ENCODE assay signal across 8 cellular contexts in genomic region chr19:13099073-13099999, GRCh38. TPM values are rescaled to one million over a fixed set of nuclear protein-coding genes. Genes with fewer than 3 reads are reported as not detected.
DNase-seq lines count a peak whose midpoint lies in the region; ATAC-seq and TF ChIP-seq lines count a peak whose summit lies in the region.

No MANE protein-coding gene starts in this region.

- POLR2A ChIA-PET in AG04450 (lab: Yijun Ruan, JAX), result no interaction called here
- POLR2A ChIA-PET in naive thymus-derived CD4-positive, alpha-beta T cell (lab: Charles Lee), result interaction anchor here (0.6 to 3.5 kb wide), 12 partner anchors 9 to 1390 kb away, joined by 3 to 19 read pairs (median 5); partner anchors contain the start of genes GCDH, JUNB, NACC1 and TRMT1

- CTCF ChIA-PET in AG04450 (lab: Charles Lee), result no interaction called here
- CTCF ChIA-PET in naive thymus-derived CD4-positive, alpha-beta T cell (lab: Charles Lee), result interaction anchor here (0.8 to 1.8 kb wide), 4 partner anchors 19 to 134 kb away, joined by 3 to 4 read pairs (median 4); partner anchors contain the start of gene NACC1

- TF ChIP-seq POLR2A in thyroid gland (IDR thresholded peaks at IDR 0.05), result peak in 1 of 2 donors; percentile 18

- peaks cover 17 to 64% (median 53%) of the 10 kb centered on the region in 7 donors for H3K4me1 Mint-ChIP-seq in naive thymus-derived CD4-positive, alpha-beta T cell

- peaks cover 6 to 35% (median 16%) of the 10 kb centered on the region in 5 donors for H3K27me3 Mint-ChIP-seq in naive thymus-derived CD4-positive, alpha-beta T cell

- no peak overlapping the region for H3K9ac ChIP-seq in HUES64 (ENCODE audit: low read depth, low read length)

- peak; percentile 66 for ATAC-seq in naive thymus-derived CD4-positive, alpha-beta T cell

- H3K4me3 ChIP-seq in AG04450 (ENCODE audit: low read depth, low read length) (no peak overlapping the region), HUES64 (ENCODE audit: low read length) (peak overlapping the region; percentile 36), thyroid gland (replicated peaks in 1 of 3) (peak overlapping the region in 1 of 3 donors; percentile 24)
- H3K4me3 ChIP-seq in effector memory CD4-positive, alpha-beta T cell (ENCODE audit: insufficient read depth, low read depth, low read length, poor library complexity, severe bottlenecking), result peak overlapping the region; percentile 40
- H3K4me3 ChIP-seq in naive thymus-derived CD4-positive, alpha-beta T cell (ENCODE audit: low read length), result peak overlapping the region; percentile 74

- peak overlapping the region; percentile 80 to 90 (median 86) for H3K4me3 Mint-ChIP-seq in naive thymus-derived CD4-positive, alpha-beta T cell

- intact Hi-C loops in naive thymus-derived CD4-positive, alpha-beta T cell (cut with micrococcal nuclease), result loop anchor here (1.0 to 10.0 kb wide), 6 partner anchors 17 to 307 kb away; partner anchors contain the start of genes IER2 (in 2 of the 2), STX10 (in 2 of the 2), TRMT1 (in 2 of the 2) and DNASE2 (in 1 of the 2)
- intact Hi-C loops in thyroid gland (cut with DNase I), result no loop called here

- H3K9me3 Mint-ChIP-seq in naive thymus-derived CD4-positive, alpha-beta T cell, result peaks cover 0 to 4% (median 0%) of the 10 kb centered on the region in 11 donors

- H3K27ac ChIP-seq in AG04450 (ENCODE audit: low read depth, low read length) (peak overlapping the region; percentile 21), HUES64 (ENCODE audit: low read depth, low read length) (no peak overlapping the region), thyroid gland (peak overlapping the region; percentile 79 to 84 (median 82))
- peak overlapping the region; percentile 85 for H3K27ac ChIP-seq in effector memory CD4-positive, alpha-beta T cell (ENCODE audit: insufficient read depth, low read length, poor library complexity, severe bottlenecking)
- peak overlapping the region; percentile 82 for H3K27ac ChIP-seq in naive thymus-derived CD4-positive, alpha-beta T cell (ENCODE audit: low read depth, low read length)

- H3K4me1 ChIP-seq in HUES64 (ENCODE audit: insufficient read depth, low read length) (peaks cover 9% of the 10 kb centered on the region), thyroid gland (peaks cover 14 to 51% of the 10 kb centered on the region in 2 donors)
- peaks cover 85% of the 10 kb centered on the region for H3K4me1 ChIP-seq in effector memory CD4-positive, alpha-beta T cell (ENCODE audit: control insufficient read depth, insufficient read depth, low read length, poor library complexity, severe bottlenecking)
- peaks cover 70 to 71% of the 10 kb centered on the region in 2 donors for H3K4me1 ChIP-seq in naive thymus-derived CD4-positive, alpha-beta T cell (ENCODE audit: control insufficient read depth in 2 of 2, insufficient read depth in 2 of 2, low read length in 2 of 2)

- DNase-seq in AG04450 (ENCODE audit: low read depth, low spot score) (no peak), thyroid gland (peak; percentile 54 to 60), DMS114 treated with DMSO at 0.1 percent for 48 hours (lab: John Stamatoyannopoulos, UW; ENCODE audit: unreplicated experiment) (no peak), glomerular visceral epithelial cell (ENCODE audit: extremely low spot score) (no peak)
- DNase-seq in activated CD4-positive, alpha-beta T cell treated with anti-CD3 and anti-CD28 coated beads for 48 hours, result peak; percentile 83
- DNase-seq in effector memory CD4-positive, alpha-beta T cell, result peak; percentile 69 to 72 (median 71)
- peak; percentile 67 to 85 (median 81) for DNase-seq in naive thymus-derived CD4-positive, alpha-beta T cell

- H3K36me3 ChIP-seq in HUES64 (ENCODE audit: insufficient read depth, low read length) (no peaks in the 10 kb centered on the region), thyroid gland (peaks cover 0 to 9% of the 10 kb centered on the region in 2 donors)
- H3K36me3 ChIP-seq in effector memory CD4-positive, alpha-beta T cell (ENCODE audit: control insufficient read depth, insufficient read depth, low read length), result no peaks in the 10 kb centered on the region
- no peaks in the 10 kb centered on the region for H3K36me3 ChIP-seq in naive thymus-derived CD4-positive, alpha-beta T cell (ENCODE audit: control insufficient read depth in 2 of 3, insufficient read depth in 3 of 3, low read length in 3 of 3)

- 9% methylated on average over 77 of the region's 77 CpGs for WGBS in HUES64
- 29 to 38% methylated on average over 11 to 15 of the region's 77 CpGs for WGBS in thyroid gland, 2 donors

- H3K9me3 ChIP-seq in AG04450 (ENCODE audit: control insufficient read depth, insufficient read depth, low read length), result peaks cover under 1% of the 10 kb centered on the region; the same call in 1 of the 2 replicates
- no peaks in the 10 kb centered on the region for H3K9me3 ChIP-seq in HUES64 (ENCODE audit: insufficient read depth, low read depth, low read length)
- H3K9me3 ChIP-seq in effector memory CD4-positive, alpha-beta T cell (ENCODE audit: control insufficient read depth, low read length), result no peaks in the 10 kb centered on the region
- H3K9me3 ChIP-seq in naive thymus-derived CD4-positive, alpha-beta T cell (ENCODE audit: control insufficient read depth in 2 of 3, low read length in 3 of 3), result no peaks in the 10 kb centered on the region
- no peaks in the 10 kb centered on the region for H3K9me3 ChIP-seq in thyroid gland

- TF ChIP-seq CTCF in AG04450 (IDR thresholded peaks at IDR 0.05; ENCODE audit: low read depth, low read length) (no peak), thyroid gland (IDR thresholded peaks at IDR 0.05) (no peak)

- H3K27ac Mint-ChIP-seq in naive thymus-derived CD4-positive, alpha-beta T cell, result peak overlapping the region; percentile 88 to 99 (median 93)

- no peaks in the 10 kb centered on the region for H3K27me3 ChIP-seq in AG04450 (ENCODE audit: control insufficient read depth, insufficient read depth, low read length)
- peaks cover 90% of the 10 kb centered on the region for H3K27me3 ChIP-seq in HUES64 (ENCODE audit: insufficient read depth, low read length)
- peaks cover 26% of the 10 kb centered on the region for H3K27me3 ChIP-seq in effector memory CD4-positive, alpha-beta T cell (replicated peaks; ENCODE audit: control insufficient read depth, insufficient read depth, low read length, poor library complexity, severe bottlenecking)
- H3K27me3 ChIP-seq in naive thymus-derived CD4-positive, alpha-beta T cell (ENCODE audit: control insufficient read depth in 2 of 2, insufficient read depth in 2 of 2, low read length in 2 of 2), result peaks cover 0 to 6% of the 10 kb centered on the region in 2 donors
- H3K27me3 ChIP-seq in thyroid gland, result no peaks in the 10 kb centered on the region

- H3K36me3 Mint-ChIP-seq in naive thymus-derived CD4-positive, alpha-beta T cell, result peaks cover 0 to 7% (median 0%) of the 10 kb centered on the region in 5 donors

RNA-seq across cellular contexts. Expression of gene LYL1, which starts 3.3 kb away (rescaled TPM):
- polyA plus RNA-seq in AG04450 (2011; rRNA removed), result 0.11 and 0.29 TPM in 2 replicates
- polyA minus RNA-seq in AG04450 (2011; rRNA and poly(A)+ RNA removed), result 0.14 and 0.17 TPM in 2 replicates
- 0.50 TPM for polyA plus RNA-seq in HUES64 (2013, experiment 1 of 2)
- 0.95 TPM for polyA plus RNA-seq in HUES64 (2013, experiment 2 of 2)
- 10 to 100 TPM in 1 of 5 experiments, 1 to 10 TPM in 4; 4.6 to 22.6 (median 7.8) TPM for total RNA-seq in naive thymus-derived CD4-positive, alpha-beta T cell
- 1 to 10 TPM; 2.4 to 2.9 TPM for polyA plus RNA-seq in naive thymus-derived CD4-positive, alpha-beta T cell
- total RNA-seq in thyroid gland, result 10 to 100 TPM in 1 of 4 donors, 1 to 10 TPM in 3; 4.2 to 10.9 (median 7.7) TPM

RNA-seq across cellular contexts. Expression of gene TRMT1, which starts 17.2 kb away (rescaled TPM):
- 17.3 and 21.0 TPM in 2 replicates for polyA plus RNA-seq in AG04450 (2011; rRNA removed)
- 15.6 and 24.6 TPM in 2 replicates for polyA minus RNA-seq in AG04450 (2011; rRNA and poly(A)+ RNA removed)
- 53.1 TPM for polyA plus RNA-seq in HUES64 (2013, experiment 1 of 2)
- 43.1 TPM for polyA plus RNA-seq in HUES64 (2013, experiment 2 of 2)
- total RNA-seq in naive thymus-derived CD4-positive, alpha-beta T cell, result 10 to 100 TPM; 64.2 to 96.4 (median 87.8) TPM
- polyA plus RNA-seq in naive thymus-derived CD4-positive, alpha-beta T cell, result 10 to 100 TPM; 22.6 to 36.3 TPM
- 10 to 100 TPM; 23.9 to 31.3 (median 29.1) TPM for total RNA-seq in thyroid gland

RNA-seq across cellular contexts. Expression of gene NACC1, which starts 18.7 kb away (rescaled TPM):
- 43.4 and 76.4 TPM in 2 replicates for polyA plus RNA-seq in AG04450 (2011; rRNA removed)
- polyA minus RNA-seq in AG04450 (2011; rRNA and poly(A)+ RNA removed), result 38.2 and 51.8 TPM in 2 replicates
- polyA plus RNA-seq in HUES64 (2013, experiment 1 of 2), result 102 TPM
- polyA plus RNA-seq in HUES64 (2013, experiment 2 of 2), result 90.5 TPM
- total RNA-seq in naive thymus-derived CD4-positive, alpha-beta T cell, result 10 to 100 TPM; 18.0 to 72.7 (median 22.4) TPM
- 1 to 10 TPM; 1.7 to 2.0 TPM for polyA plus RNA-seq in naive thymus-derived CD4-positive, alpha-beta T cell
- 10 to 100 TPM; 16.9 to 67.7 (median 43.0) TPM for total RNA-seq in thyroid gland

RNA-seq across cellular contexts. Expression of gene STX10, which starts 50.8 kb away (rescaled TPM):
- polyA plus RNA-seq in AG04450 (2011; rRNA removed), result 47.9 and 57.6 TPM in 2 replicates
- polyA minus RNA-seq in AG04450 (2011; rRNA and poly(A)+ RNA removed), result 56.7 and 83.9 TPM in 2 replicates
- 36.1 TPM for polyA plus RNA-seq in HUES64 (2013, experiment 1 of 2)
- 36.6 TPM for polyA plus RNA-seq in HUES64 (2013, experiment 2 of 2)
- 10 to 100 TPM; 42.6 to 76.2 (median 68.5) TPM for total RNA-seq in naive thymus-derived CD4-positive, alpha-beta T cell
- polyA plus RNA-seq in naive thymus-derived CD4-positive, alpha-beta T cell, result 10 to 100 TPM; 45.9 to 63.7 TPM
- total RNA-seq in thyroid gland, result 10 to 100 TPM; 39.2 to 91.9 (median 56.5) TPM

RNA-seq across cellular contexts. Expression of gene IER2, which starts 50.9 kb away (rescaled TPM):
- polyA plus RNA-seq in AG04450 (2011; rRNA removed), result 15.3 and 21.3 TPM in 2 replicates
- 8.1 and 10.7 TPM in 2 replicates for polyA minus RNA-seq in AG04450 (2011; rRNA and poly(A)+ RNA removed)
- polyA plus RNA-seq in HUES64 (2013, experiment 1 of 2), result 69.4 TPM
- 82.7 TPM for polyA plus RNA-seq in HUES64 (2013, experiment 2 of 2)
- total RNA-seq in naive thymus-derived CD4-positive, alpha-beta T cell, result 100 to 1,000 TPM; 135 to 558 (median 246) TPM
- polyA plus RNA-seq in naive thymus-derived CD4-positive, alpha-beta T cell, result 100 to 1,000 TPM; 121 to 139 TPM
- 100 to 1,000 TPM in 1 of 4 donors, 10 to 100 TPM in 3; 55.0 to 139 (median 65.9) TPM for total RNA-seq in thyroid gland

Comparison
In these comparisons a context has a peak if more than half of its experiments do, and no peak if none do; other contexts are left out.
1. DNase-seq: peak in activated CD4-positive, alpha-beta T cell treated with anti-CD3 and anti-CD28 coated beads for 48 hours (single experiment), effector memory CD4-positive, alpha-beta T cell (3 of 3), naive thymus-derived CD4-positive, alpha-beta T cell (9 of 9) and thyroid gland (2 of 2); none in AG04450 (single experiment), DMS114 treated with DMSO at 0.1 percent for 48 hours (single experiment) and glomerular visceral epithelial cell (single experiment).